Comparison of ENCODE assay signal across 8 cellular contexts in the genomic region with DNA sequence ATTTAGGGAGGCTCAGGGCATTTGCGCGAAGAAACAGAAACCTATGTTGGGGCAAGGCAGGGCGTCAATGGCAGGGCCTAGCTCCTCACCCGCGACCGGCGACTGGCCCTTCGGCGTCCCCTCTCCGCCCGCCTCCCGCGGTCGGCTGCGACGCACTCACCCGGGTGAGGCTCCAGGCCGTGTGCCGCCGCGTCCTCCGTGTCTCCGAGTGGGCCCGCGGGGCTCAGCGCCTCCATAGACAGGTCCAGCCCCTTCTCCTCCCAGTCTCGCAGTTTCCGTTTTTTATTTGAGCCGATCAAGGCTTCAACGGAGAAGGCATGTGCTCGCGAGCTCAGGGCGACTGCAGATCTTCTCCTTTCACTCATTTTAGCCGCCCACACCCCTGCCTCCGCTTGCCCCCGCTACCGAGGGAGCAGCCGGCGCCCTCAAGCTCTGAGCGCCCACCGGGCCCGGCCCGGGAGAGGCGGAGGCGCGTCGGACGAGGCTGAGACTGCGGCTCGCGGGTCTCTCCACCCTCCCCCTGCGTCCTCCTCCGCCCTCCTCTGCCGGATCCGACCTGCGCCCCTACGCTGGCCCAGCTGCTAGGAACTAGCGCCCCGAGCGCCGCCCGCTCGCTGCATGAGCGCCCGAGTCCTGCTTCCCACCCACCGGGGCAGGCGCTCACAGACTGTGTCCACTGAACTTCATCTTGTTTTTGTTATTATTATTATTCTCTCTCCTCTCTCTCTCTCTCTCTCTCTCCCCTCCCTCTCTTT. TPM values are rescaled to one million over a fixed set of nuclear protein-coding genes. Genes with fewer than 3 reads are reported as not detected.
DNase-seq lines count a peak whose midpoint lies in the region; ATAC-seq and TF ChIP-seq lines count a peak whose summit lies in the region.

No MANE protein-coding gene starts in this region.

- H3K4me1 ChIP-seq in testis (peaks cover 9% of the 10 kb centered on the region), OCI-LY7 (ENCODE audit: insufficient read depth, low read length, poor library complexity, severe bottlenecking) (no peaks in the 10 kb centered on the region)

- WGBS in testis, 2 donors, result 3% methylated on average over 33 to 67 of the region's 67 CpGs

- H3K4me3 Mint-ChIP-seq in activated CD4-positive, alpha-beta T cell treated with anti-CD3 and anti-CD28 coated beads, Interleukin-2, amount 10 ng/mL, durations not matched to agents 7 days and 5 days, result peak overlapping the region; percentile 44
- peak overlapping the region; percentile 55 for H3K4me3 Mint-ChIP-seq in activated B cell treated with CpG ODN at 0.5 μM for 24 hours

- peaks cover 93% of the 10 kb centered on the region for H3K27me3 Mint-ChIP-seq in activated CD4-positive, alpha-beta T cell treated with anti-CD3 and anti-CD28 coated beads, Interleukin-2, amount 10 ng/mL, durations not matched to agents 7 days and 5 days
- peaks cover 88% of the 10 kb centered on the region for H3K27me3 Mint-ChIP-seq in activated B cell treated with CpG ODN at 0.5 μM for 24 hours

- peaks cover 3% of the 10 kb centered on the region for H3K9me3 ChIP-seq in iPS-18c (ENCODE audit: control insufficient read depth, insufficient read depth, low read length)
- no peaks in the 10 kb centered on the region for H3K9me3 ChIP-seq in testis
- no peaks in the 10 kb centered on the region for H3K9me3 ChIP-seq in OCI-LY7 (ENCODE audit: low read length)

- POLR2A ChIA-PET in activated CD4-positive, alpha-beta T cell treated with anti-CD3 and anti-CD28 coated beads, Interleukin-2, amount 10 ng/mL, durations not matched to agents 7 days and 5 days (lab: Charles Lee), result interaction anchor here (0.6 kb wide), 1 partner anchor 157 kb away, joined by 7 read pairs; no protein-coding TSS in a partner anchor
- POLR2A ChIA-PET in activated B cell treated with CpG ODN at 0.5 μM for 24 hours (lab: Charles Lee), result no interaction called here
- POLR2A ChIA-PET in OCI-LY7 (lab: Charles Lee), result interaction anchor here (0.7 kb wide), 1 partner anchor 470 kb away, joined by 3 read pairs; no protein-coding TSS in a partner anchor

- H3K9me3 Mint-ChIP-seq in activated CD4-positive, alpha-beta T cell treated with anti-CD3 and anti-CD28 coated beads, Interleukin-2, amount 10 ng/mL, durations not matched to agents 7 days and 5 days, result peaks cover 11% of the 10 kb centered on the region
- H3K9me3 Mint-ChIP-seq in activated B cell treated with CpG ODN at 0.5 μM for 24 hours, result peaks cover 11% of the 10 kb centered on the region

- no peaks in the 10 kb centered on the region for H3K9me2 ChIP-seq in OCI-LY7 (ENCODE audit: insufficient read depth, low read length)

- no peak overlapping the region for H3K4me2 ChIP-seq in OCI-LY7 (ENCODE audit: low read length)

- H3K79me2 ChIP-seq in OCI-LY7 (ENCODE audit: insufficient read depth, low read depth, low read length), result no peaks in the 10 kb centered on the region

- peaks cover 4% of the 10 kb centered on the region for H3K27me3 ChIP-seq in testis

- no peak overlapping the region for H2AFZ ChIP-seq in OCI-LY7 (ENCODE audit: low read length)

- TF ChIP-seq CTCF in activated B cell treated with CpG ODN at 0.5 μM for 24 hours (IDR thresholded peaks at IDR 0.05), result no peak
- no peak for TF ChIP-seq CTCF in testis (IDR thresholded peaks at IDR 0.05)
- no peak for TF ChIP-seq CTCF in OCI-LY7 (conservative IDR thresholded peaks at IDR 0.05; ENCODE audit: low read length)

- intact Hi-C loops in activated B cell treated with CpG ODN at 0.5 μM for 24 hours (cut with micrococcal nuclease), result loop anchor here (1.0 kb wide), 1 partner anchor 21 kb away; no protein-coding TSS in a partner anchor
- intact Hi-C loops in testis (cut with DNase I; ENCODE audit: low total_unique reads), result no loop called here
- intact Hi-C loops in OCI-LY7 (cut with micrococcal nuclease; ENCODE audit: unreplicated experiment), result no loop called here

- peaks cover 11% of the 10 kb centered on the region for H3K4me1 Mint-ChIP-seq in activated CD4-positive, alpha-beta T cell treated with anti-CD3 and anti-CD28 coated beads, Interleukin-2, amount 10 ng/mL, durations not matched to agents 7 days and 5 days
- H3K4me1 Mint-ChIP-seq in activated B cell treated with CpG ODN at 0.5 μM for 24 hours, result peaks cover 33% of the 10 kb centered on the region

- peak overlapping the region; percentile 57 for H3K27ac Mint-ChIP-seq in activated CD4-positive, alpha-beta T cell treated with anti-CD3 and anti-CD28 coated beads, Interleukin-2, amount 10 ng/mL, durations not matched to agents 7 days and 5 days
- peak overlapping the region; percentile 4 for H3K27ac Mint-ChIP-seq in activated B cell treated with CpG ODN at 0.5 μM for 24 hours

- peaks cover 8% of the 10 kb centered on the region for H3K36me3 Mint-ChIP-seq in activated CD4-positive, alpha-beta T cell treated with anti-CD3 and anti-CD28 coated beads, Interleukin-2, amount 10 ng/mL, durations not matched to agents 7 days and 5 days (ENCODE audit: low read depth)
- no peaks in the 10 kb centered on the region for H3K36me3 Mint-ChIP-seq in activated B cell treated with CpG ODN at 0.5 μM for 24 hours (ENCODE audit: low read depth)

- CTCF ChIA-PET in activated CD4-positive, alpha-beta T cell treated with anti-CD3 and anti-CD28 coated beads, Interleukin-2, amount 10 ng/mL, durations not matched to agents 7 days and 5 days (lab: Charles Lee), result no interaction called here
- CTCF ChIA-PET in activated B cell treated with CpG ODN at 0.5 μM for 24 hours (lab: Charles Lee) (no interaction called here), OCI-LY7 (lab: Charles Lee; ENCODE audit: unreplicated experiment) (no interaction called here)

- no peak for TF ChIP-seq POLR2A in testis (IDR thresholded peaks at IDR 0.05)

- H3K36me3 ChIP-seq in testis (ENCODE audit: low read depth, missing control alignments) (no peaks in the 10 kb centered on the region), OCI-LY7 (ENCODE audit: insufficient read depth, low read length) (no peaks in the 10 kb centered on the region)

- no peak for DNase-seq in activated CD4-positive, alpha-beta T cell treated with anti-CD3 and anti-CD28 coated beads, Interleukin-2, amount 10 ng/mL, durations not matched to agents 7 days and 5 days
- no peak for DNase-seq in activated CD4-positive, alpha-beta T cell treated with anti-CD3 and anti-CD28 coated beads, Interleukin-2, amount 50 U/mL, for 1 hour
- DNase-seq in activated B cell treated with CpG ODN at 0.5 μM for 24 hours, result no peak
- DNase-seq in testis, result no peak
- no peak for DNase-seq in OCI-LY7 (ENCODE audit: low spot score)
- no peak for DNase-seq in globus pallidus (ENCODE audit: low spot score)
- DNase-seq in dermis blood vessel endothelial cell, result no peak

- H4K20me1 ChIP-seq in OCI-LY7 (ENCODE audit: insufficient read depth, low read length), result no peaks in the 10 kb centered on the region

- H3K27ac ChIP-seq in testis (no peak overlapping the region), OCI-LY7 (ENCODE audit: low read depth, low read length, poor library complexity, severe bottlenecking) (no peak overlapping the region)

- ATAC-seq in activated B cell treated with CpG ODN at 0.5 μM for 24 hours (ENCODE audit: low read depth), result no peak

- peak overlapping the region; percentile 53 for H3K4me3 ChIP-seq in iPS-18c (ENCODE audit: insufficient read depth, low read depth, low read length)
- H3K4me3 ChIP-seq in testis, result peak overlapping the region; percentile 31 to 42
- H3K4me3 ChIP-seq in OCI-LY7 (ENCODE audit: low read depth, low read length, poor library complexity, severe bottlenecking), result no peak overlapping the region

- no TSS peak for BruUV-seq in OCI-LY7 (replicated peaks; lab: Mats Ljungman, UMichigan)

RNA-seq across cellular contexts. Expression of a gene that starts 0.5 kb away (rescaled TPM):
- total RNA-seq in activated CD4-positive, alpha-beta T cell treated with anti-CD3 and anti-CD28 coated beads, Interleukin-2, amount 10 ng/mL, durations not matched to agents 7 days and 5 days, result not detected
- total RNA-seq in activated B cell treated with CpG ODN at 0.5 μM for 24 hours (0.09 and 0.15 TPM in 2 replicates), testis (under 1 TPM; 0.63 to 0.74 TPM), OCI-LY7 (2022) (not detected in 2 replicates), dermis blood vessel endothelial cell (not detected in 2 replicates)
- polyA plus RNA-seq in testis (ENCODE audit: insufficient read depth, low read depth, low replicate concordance), result 1.5 TPM
- 0.22 TPM in 1 of 2 replicates, not detected in the other for total RNA-seq in OCI-LY7 (2014; rRNA removed; shearing (Covaris generic))
